In the genomic region with DNA sequence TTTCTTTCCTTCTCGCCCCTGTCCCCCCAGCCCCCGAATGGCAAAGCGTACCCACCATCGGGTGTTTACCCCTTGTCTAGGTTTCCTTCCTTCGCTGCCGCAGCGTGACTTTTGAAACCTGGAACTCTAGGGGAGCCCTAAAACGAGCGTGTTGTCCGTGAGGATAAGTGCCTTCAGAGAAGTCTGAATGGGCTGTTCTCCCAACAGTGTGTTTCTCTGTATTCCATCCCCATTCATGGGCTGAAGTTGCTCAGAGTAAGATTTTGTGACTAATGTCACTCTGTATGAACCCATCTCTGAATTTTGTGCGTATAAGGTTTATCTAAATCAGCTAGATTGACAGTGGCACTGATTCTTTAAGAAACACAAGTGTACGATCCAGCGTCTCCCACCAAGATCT, we compare ENCODE assay signal across 8 cellular contexts. TPM values are rescaled to one million over a fixed set of nuclear protein-coding genes. Genes with fewer than 3 reads are reported as not detected.
DNase-seq lines count a peak whose midpoint lies in the region; ATAC-seq, FAIRE-seq and TF ChIP-seq lines count a peak whose summit lies in the region.

No MANE protein-coding gene starts in this region.

- TF ChIP-seq POLR2A in gastrocnemius medialis (IDR thresholded peaks at IDR 0.05) (no peak), GM12892 (IDR thresholded peaks at IDR 0.05; ENCODE audit: low read depth, low read length) (no peak)

- H3K4me3 ChIP-seq in HFF-Myc (replicated peaks; ENCODE audit: low read depth, low read length) (peak overlapping the region; percentile 53), right cardiac atrium (ENCODE audit: low read length) (peak overlapping the region; percentile 63), gastrocnemius medialis (peak overlapping the region; percentile 68 to 80 (median 76))
- H3K4me3 ChIP-seq in CD8-positive, alpha-beta memory T cell (ENCODE audit: low read length) = no peak overlapping the region

- intact Hi-C loops in right cardiac atrium (cut with DNase I) (no loop called here), gastrocnemius medialis (cut with DNase I; ENCODE audit: low total_unique reads) (loop anchor here (2.0 kb wide), 1 partner anchor 175 kb away; no protein-coding TSS in a partner anchor), posterior vena cava (cut with DNase I) (no loop called here)

- TF ChIP-seq CTCF in HFF-Myc (IDR thresholded peaks at IDR 0.05; ENCODE audit: low read depth, low read length, missing control alignments) (no peak), gastrocnemius medialis (IDR thresholded peaks at IDR 0.05 in 4 of 5, conservative IDR thresholded peaks at IDR 0.05 in 1 of 5) (no peak)

- H3K9me3 ChIP-seq in T-helper 17 cell (ENCODE audit: control insufficient read depth, low read length, poor library complexity, severe bottlenecking) = no peaks in the 10 kb centered on the region
- H3K9me3 ChIP-seq in right cardiac atrium (ENCODE audit: control insufficient read depth, low read length) = no peaks in the 10 kb centered on the region
- H3K9me3 ChIP-seq in gastrocnemius medialis = no peaks in the 10 kb centered on the region
- no peaks in the 10 kb centered on the region for H3K9me3 ChIP-seq in CD8-positive, alpha-beta memory T cell (ENCODE audit: low read length)

- H3K4me3 Mint-ChIP-seq in T-helper 17 cell = peak overlapping the region; percentile 51
- H3K4me3 Mint-ChIP-seq in CD8-positive, alpha-beta memory T cell = peak overlapping the region in 3 of 7 donors; percentile 23 to 74 (median 53)

- peaks cover 8% of the 10 kb centered on the region for H3K27me3 Mint-ChIP-seq in T-helper 17 cell
- peaks cover 5 to 9% of the 10 kb centered on the region in 2 donors for H3K27me3 Mint-ChIP-seq in CD8-positive, alpha-beta memory T cell

- H3K9me3 Mint-ChIP-seq in CD8-positive, alpha-beta memory T cell = peaks cover 8 to 28% (median 13%) of the 10 kb centered on the region in 5 donors

- WGBS in right cardiac atrium = 7% methylated on average over 13 of the region's 13 CpGs

- H3K36me3 ChIP-seq in gastrocnemius medialis = no peaks in the 10 kb centered on the region
- no peaks in the 10 kb centered on the region for H3K36me3 ChIP-seq in CD8-positive, alpha-beta memory T cell (ENCODE audit: insufficient read depth, low read length)

- no peak for FAIRE-seq in GM12892 (lab: Jason Lieb, UNC)

- in situ Hi-C loops in gastrocnemius medialis (cut with MboI; ENCODE audit: low sequenced_read_pairs in 4 of 4) = no loop called here

- DNase-seq in HFF-Myc (ENCODE audit: extremely low read depth, low read depth) (no peak), T-helper 17 cell (no peak), right cardiac atrium (no peak), gastrocnemius medialis (no peak), posterior vena cava (ENCODE audit: low spot score) (no peak), GM12892 (ENCODE audit: insufficient read length) (no peak)
- DNase-seq in CD8-positive, alpha-beta memory T cell = no peak

- H3K4me1 ChIP-seq in right cardiac atrium (ENCODE audit: control insufficient read depth, insufficient read depth, low read length) = no peaks in the 10 kb centered on the region
- H3K4me1 ChIP-seq in gastrocnemius medialis = no peaks in the 10 kb centered on the region
- no peaks in the 10 kb centered on the region for H3K4me1 ChIP-seq in CD8-positive, alpha-beta memory T cell (ENCODE audit: insufficient read depth, low read length)

- no peak overlapping the region for H3K27ac Mint-ChIP-seq in T-helper 17 cell
- peak overlapping the region in 1 of 8 donors; percentile 81 for H3K27ac Mint-ChIP-seq in CD8-positive, alpha-beta memory T cell

- POLR2A ChIA-PET in CD8-positive, alpha-beta memory T cell (lab: Charles Lee) = no interaction called here

- H3K27ac ChIP-seq in right cardiac atrium (ENCODE audit: low read length) = no peak overlapping the region
- peak overlapping the region; percentile 84 to 87 (median 86) for H3K27ac ChIP-seq in gastrocnemius medialis
- no peak overlapping the region for H3K27ac ChIP-seq in CD8-positive, alpha-beta memory T cell (ENCODE audit: low read depth, low read length)

- no peaks in the 10 kb centered on the region for H3K27me3 ChIP-seq in right cardiac atrium (ENCODE audit: control insufficient read depth, insufficient read depth)
- H3K27me3 ChIP-seq in gastrocnemius medialis = no peaks in the 10 kb centered on the region
- no peaks in the 10 kb centered on the region for H3K27me3 ChIP-seq in CD8-positive, alpha-beta memory T cell (ENCODE audit: insufficient read depth, low read length, poor library complexity, severe bottlenecking)

- ATAC-seq in T-helper 17 cell = no peak
- no peak for ATAC-seq in right cardiac atrium
- ATAC-seq in gastrocnemius medialis = no peak
- ATAC-seq in GM21528 (IDR thresholded peaks at IDR 0.05; ENCODE audit: low FRiP score, unreplicated experiment) = no peak

- CTCF ChIA-PET in CD8-positive, alpha-beta memory T cell (lab: Charles Lee) = no interaction called here

- no peaks in the 10 kb centered on the region for H3K36me3 Mint-ChIP-seq in T-helper 17 cell (ENCODE audit: low read depth)
- H3K36me3 Mint-ChIP-seq in CD8-positive, alpha-beta memory T cell = peaks cover 0 to 3% (median 2%) of the 10 kb centered on the region in 3 donors

- no peaks in the 10 kb centered on the region for H3K4me1 Mint-ChIP-seq in T-helper 17 cell
- H3K4me1 Mint-ChIP-seq in CD8-positive, alpha-beta memory T cell = peaks cover 3 to 7% (median 4%) of the 10 kb centered on the region in 3 donors

RNA-seq across cellular contexts. Expression of a gene that starts 0.9 kb away (rescaled TPM):
- total RNA-seq in T-helper 17 cell (under 1 TPM in 1 of 2 donors, not detected in 1; 0.85 TPM), right cardiac atrium (1 to 10 TPM; 2.3 to 4.4 (median 3.1) TPM), gastrocnemius medialis (10 to 100 TPM in 1 of 4 donors, 1 to 10 TPM in 3; 1.8 to 10.2 (median 3.6) TPM), posterior vena cava (10 to 100 TPM; 15.5 to 25.5 TPM)
- 0.61 TPM for polyA plus RNA-seq in right cardiac atrium
- 11.3 TPM for polyA plus RNA-seq in GM12892 (2012; ENCODE audit: missing spikeins)
- total RNA-seq in CD8-positive, alpha-beta memory T cell = not detected
- polyA plus RNA-seq in CD8-positive, alpha-beta memory T cell = not detected

RNA-seq across cellular contexts. Expression of a gene that starts 5.9 kb away (rescaled TPM):
- total RNA-seq in T-helper 17 cell (not detected), right cardiac atrium (not detected), gastrocnemius medialis (under 1 TPM in 1 of 4 donors, not detected in 3; 0.71 TPM), posterior vena cava (10 to 100 TPM in 1 of 2 donors, 1 to 10 TPM in 1; 6.0 to 16.1 TPM)
- 1.1 TPM for polyA plus RNA-seq in right cardiac atrium
- not detected for polyA plus RNA-seq in GM12892 (2012; ENCODE audit: missing spikeins)
- not detected for total RNA-seq in CD8-positive, alpha-beta memory T cell
- polyA plus RNA-seq in CD8-positive, alpha-beta memory T cell = not detected

Comparison
In these comparisons a context has a peak if more than half of its experiments do, and no peak if none do; other contexts are left out.
1. H3K27ac ChIP-seq: peak in gastrocnemius medialis (4 of 4); none in right cardiac atrium (single experiment) and CD8-positive, alpha-beta memory T cell (single experiment).
2. RNA of a gene that starts 5.9 kb away (total RNA-seq): 6.0 to 16.1 TPM in posterior vena cava; 0.71 TPM in gastrocnemius medialis, not detected in right cardiac atrium, not detected in T-helper 17 cell and not detected in CD8-positive, alpha-beta memory T cell; every median in the first group is over 4 times any median in the second.